ENCODE assay signal across 20 cellular contexts in the genomic region with DNA sequence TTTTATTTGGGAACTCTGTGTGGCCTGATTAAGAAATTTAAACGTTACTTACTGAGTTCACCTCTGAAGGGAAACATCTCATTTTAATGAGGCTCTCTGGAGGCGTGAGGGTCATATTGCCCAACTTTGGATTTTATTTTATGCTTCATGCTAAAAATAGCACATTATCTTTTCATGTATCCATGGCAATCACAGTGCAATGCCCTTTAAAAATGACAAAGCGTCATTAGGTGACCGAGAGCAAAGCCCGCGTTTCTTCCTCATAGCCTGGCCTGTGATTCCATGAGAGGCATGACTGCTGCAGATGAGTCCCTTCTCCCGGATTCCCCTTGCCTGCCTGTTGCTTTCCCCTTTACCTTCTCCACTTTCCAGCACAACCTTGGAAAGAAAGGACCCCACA.
A peak's percentile ranks its signal among the peaks of the same experiment; 100 is the strongest.
DNase-seq lines count a peak whose midpoint lies in the region; ATAC-seq, FAIRE-seq and TF ChIP-seq lines count a peak whose summit lies in the region.
"Had no signal": no experiment of that assay in that cellular context is flagged by ENCODE, and none has a peak within 500 bp of the region (broad histone marks: within the 10 kb centered on the region; RNA-seq: fewer than 3 reads in every experiment).

No MANE protein-coding gene starts in this region.

- 30 to 35% methylated on average over 7 of the region's 7 CpGs for whole genome bisulfite sequencing in pancreas, 2 donors
- 29 to 45% (median 36%) methylated on average over 7 of the region's 7 CpGs for WGBS in ovary, 3 donors

- no peaks in the 10 kb centered on the region for H3K36me3 Mint-ChIP-seq in T-helper 17 cell (ENCODE audit: low read depth)

- no peak overlapping the region for H3K27ac Mint-ChIP-seq in T-helper 17 cell

- H3K36me3 ChIP-seq in pancreas (no peaks in the 10 kb centered on the region), ovary (no peaks in the 10 kb centered on the region)
- H3K36me3 ChIP-seq: BLaER1 treated with 17β-estradiol and CSF1 and Interleukin-3, amounts not matched to agents 10 nM and 100 nM had no signal

- peaks cover 19% of the 10 kb centered on the region for H3K27me3 Mint-ChIP-seq in T-helper 17 cell

- TF ChIP-seq EP300 in ovary (IDR thresholded peaks at IDR 0.05) = no peak

- no peak for TF ChIP-seq POLR2A in ovary (IDR thresholded peaks at IDR 0.05)

- H3K9me3 ChIP-seq in pancreas = no peaks in the 10 kb centered on the region
- H3K9me3 ChIP-seq in ovary = no peaks in the 10 kb centered on the region
- H3K9me3 ChIP-seq in T-helper 17 cell (ENCODE audit: control insufficient read depth, low read length, poor library complexity, severe bottlenecking) = no peaks in the 10 kb centered on the region

- peaks cover 2% of the 10 kb centered on the region for H3K4me1 Mint-ChIP-seq in T-helper 17 cell

- no peak for TF ChIP-seq CTCF in coronary artery (IDR thresholded peaks at IDR 0.05)
- TF ChIP-seq CTCF in pancreas (IDR thresholded peaks at IDR 0.05) = no peak
- no peak for TF ChIP-seq CTCF in ovary (IDR thresholded peaks at IDR 0.05)

- ATAC-seq in pancreas (peak in 3 of 4 donors; percentile 37 to 57 (median 54)), T-helper 17 cell (no peak), HG03196 (IDR thresholded peaks at IDR 0.05; ENCODE audit: unreplicated experiment) (no peak)
- ATAC-seq: HepG2 had no signal

- H3K4me3 ChIP-seq in coronary artery (peak overlapping the region; percentile 44), pancreas (no peak overlapping the region), ovary (no peak overlapping the region)
- H3K4me3 ChIP-seq: BLaER1 treated with 17β-estradiol and CSF1 and Interleukin-3, amounts not matched to agents 10 nM and 100 nM; PC-9; SK-N-MC had no signal

- H3K4me1 ChIP-seq in pancreas = no peaks in the 10 kb centered on the region
- H3K4me1 ChIP-seq in ovary (ENCODE audit: insufficient read depth) = no peaks in the 10 kb centered on the region
- H3K4me1 ChIP-seq: BLaER1 treated with 17β-estradiol and CSF1 and Interleukin-3, amounts not matched to agents 10 nM and 100 nM had no signal

- no peak overlapping the region for H3K4me3 Mint-ChIP-seq in T-helper 17 cell

- no peaks in the 10 kb centered on the region for H3K27me3 ChIP-seq in pancreas
- no peaks in the 10 kb centered on the region for H3K27me3 ChIP-seq in ovary
- H3K27me3 ChIP-seq: BLaER1 treated with 17β-estradiol and CSF1 and Interleukin-3, amounts not matched to agents 10 nM and 100 nM had no signal

- DNase-seq in CD1c-positive myeloid dendritic cell (ENCODE audit: extremely low spot score) (peak; percentile 27), NOMO-1 treated with DMSO at 0.1 percent for 48 hours (lab: John Stamatoyannopoulos, UW; ENCODE audit: unreplicated experiment) (peak; percentile 59), coronary artery (ENCODE audit: low spot score) (no peak), pancreas (no peak), ovary (no peak), activated T-cell treated with anti-CD3 and anti-CD28 coated beads for 4 hours (no peak), T-helper 17 cell (no peak)
- DNase-seq: 8988T, DMS 273 treated with DMSO at 0.1 percent for 48 hours, MM.1S, NCI-H1417 treated with DMSO at 0.1 percent for 48 hours, NCI-H2081, NCI-H345, NCI-H526 treated with DMSO at 0.1 percent for 48 hours, PC-9 had no signal

- no peak for FAIRE-seq in pancreas (lab: Jason Lieb, UNC)
- FAIRE-seq: H54, HepG2 had no signal

- intact Hi-C loops in pancreas (cut with DNase I) (no loop called here), ovary (cut with DNase I) (no loop called here)

- H3K27ac ChIP-seq in coronary artery (peak overlapping the region; percentile 23 to 80), pancreas (no peak overlapping the region), ovary (no peak overlapping the region)
- H3K27ac ChIP-seq: BLaER1 treated with 17β-estradiol and CSF1 and Interleukin-3, amounts not matched to agents 10 nM and 100 nM; PC-9; SK-N-MC had no signal

Comparison
In these comparisons a context has a peak if more than half of its experiments do, and no peak if none do; other contexts are left out.
1. DNase-seq: peak in CD1c-positive myeloid dendritic cell (single experiment) and NOMO-1 treated with DMSO at 0.1 percent for 48 hours (single experiment); none in coronary artery (single experiment), pancreas (0 of 6), ovary (0 of 5), activated T-cell treated with anti-CD3 and anti-CD28 coated beads for 4 hours (single experiment) and T-helper 17 cell (0 of 3).
2. H3K27ac ChIP-seq: peak in coronary artery (2 of 2); none in pancreas (0 of 4) and ovary (0 of 2).
3. ATAC-seq: peak in pancreas (3 of 4); none in T-helper 17 cell (single experiment) and HG03196 (single experiment).